ENCODE assay signal across 8 cellular contexts in genomic region chr7:2553831-2554581, GRCh38. TPM values are rescaled to one million over a fixed set of nuclear protein-coding genes. Genes with fewer than 3 reads are reported as not detected.
A peak's percentile ranks its signal among the peaks of the same experiment; 100 is the strongest.
DNase-seq lines count a peak whose midpoint lies in the region; ATAC-seq and TF ChIP-seq lines count a peak whose summit lies in the region.

No MANE protein-coding gene starts in this region.

- TF ChIP-seq CTCF in 22Rv1 (IDR thresholded peaks at IDR 0.05) (no peak), HFFc6 (IDR thresholded peaks at IDR 0.05) (no peak), astrocyte of the spinal cord (IDR thresholded peaks at IDR 0.05; ENCODE audit: low read depth, low read length) (no peak)

- H3K4me2 ChIP-seq in mesendoderm (ENCODE audit: low read length), result peak overlapping the region; percentile 97

- no peak overlapping the region for H2BK120ac ChIP-seq in mesendoderm (ENCODE audit: low read depth, low read length)

- no peak overlapping the region for H4K8ac ChIP-seq in mesendoderm (ENCODE audit: low read depth, low read length)

- peak overlapping the region; percentile 93 for H3K27ac ChIP-seq in 22Rv1
- no peak overlapping the region for H3K27ac ChIP-seq in mesendoderm (ENCODE audit: low read depth, low read length)

- peak overlapping the region; percentile 88 for H3K4me3 Mint-ChIP-seq in HFFc6

- peaks cover 10% of the 10 kb centered on the region for H3K79me1 ChIP-seq in mesendoderm (ENCODE audit: low read length)

- peak overlapping the region; percentile 93 for H3K56ac ChIP-seq in mesendoderm (ENCODE audit: low read length)

- no peaks in the 10 kb centered on the region for H3K36me3 ChIP-seq in mesendoderm (ENCODE audit: control insufficient read depth, insufficient read depth, low read length)

- H4K5ac ChIP-seq in mesendoderm (ENCODE audit: low read length), result no peak overlapping the region

- H3K9ac ChIP-seq in mesendoderm (ENCODE audit: low read length), result peak overlapping the region; percentile 71

- no CpG with 5 or more reads among the region's 16 CpGs for WGBS in mesendoderm (ENCODE audit: extremely low coverage, insufficient coverage, low lambda C conversion rate)

- H3K27me3 ChIP-seq in mesendoderm (ENCODE audit: insufficient read depth, low read length, poor library complexity), result no peaks in the 10 kb centered on the region

- peaks cover 12% of the 10 kb centered on the region; the same call in 1 of the 2 replicates for H3K36me3 Mint-ChIP-seq in HFFc6 (ENCODE audit: low read depth)

- H2BK5ac ChIP-seq in mesendoderm (ENCODE audit: low read length), result no peak overlapping the region

- no peaks in the 10 kb centered on the region for H3K27me3 Mint-ChIP-seq in HFFc6 (ENCODE audit: insufficient read depth)

- no peak overlapping the region for H3K4ac ChIP-seq in mesendoderm (ENCODE audit: low read depth, low read length)

- no peak for ATAC-seq in activated CD4-positive, CD25-positive, alpha-beta regulatory T cell treated with anti-CD3 and anti-CD28 coated beads, Interleukin-2, amount 50 U/mL, for 24 hours
- no peak for ATAC-seq in HG03045 (IDR thresholded peaks at IDR 0.05; ENCODE audit: unreplicated experiment)

- H2AK5ac ChIP-seq in mesendoderm (ENCODE audit: low read length), result no peak overlapping the region

- no peak for DNase-seq in HFFc6
- DNase-seq in astrocyte of the spinal cord (ENCODE audit: low read depth, low spot score), result no peak
- DNase-seq in mesendoderm, result no peak
- no peak for DNase-seq in DMS114 treated with DMSO at 0.1 percent for 48 hours (lab: John Stamatoyannopoulos, UW; ENCODE audit: unreplicated experiment)
- DNase-seq in midbrain (lab: John Stamatoyannopoulos, UW), result no peak

- no peaks in the 10 kb centered on the region for H3K9me3 Mint-ChIP-seq in HFFc6

- peak overlapping the region; percentile 40; the same call in 1 of the 2 replicates for H3K27ac Mint-ChIP-seq in HFFc6

- H3K18ac ChIP-seq in mesendoderm (ENCODE audit: low read length), result no peak overlapping the region

- H3K4me1 Mint-ChIP-seq in HFFc6 (ENCODE audit: low read depth), result peaks cover 22% of the 10 kb centered on the region

- no peak overlapping the region for H3K23ac ChIP-seq in mesendoderm (ENCODE audit: low read length)

- in situ Hi-C loops in astrocyte of the spinal cord (cut with HindIII; ENCODE audit: low sequenced_read_pairs), result no loop called here

- H3K4me3 ChIP-seq in astrocyte of the spinal cord (ENCODE audit: low read depth, low read length) (peak overlapping the region; percentile 69), mesendoderm (ENCODE audit: low read length) (no peak overlapping the region)

- H2BK15ac ChIP-seq in mesendoderm (replicated peaks; ENCODE audit: low read depth), result no peak overlapping the region

- no peaks in the 10 kb centered on the region for H3K4me1 ChIP-seq in mesendoderm (ENCODE audit: control insufficient read depth, low read depth, low read length)

- peaks cover 11% of the 10 kb centered on the region for H3K79me2 ChIP-seq in mesendoderm (ENCODE audit: control insufficient read depth, insufficient read depth, low read length)

RNA-seq across cellular contexts. Expression of gene BRAT1, which starts 1.3 kb away (rescaled TPM):
- 10 to 100 TPM; 21.3 to 26.0 (median 23.3) TPM for total RNA-seq in HFFc6 (2021; fragmentation: NEBNext Ultra II Directional; extraction: Animal tissue kit (Norgen Biotek cat#: 25700))
- polyA plus RNA-seq in mesendoderm (2013, experiment 1 of 2), result 18.2 TPM
- polyA plus RNA-seq in mesendoderm (2013, experiment 2 of 2), result 18.3 TPM

RNA-seq across cellular contexts. Expression of gene IQCE, which starts 4.8 kb away (rescaled TPM):
- 10 to 100 TPM; 14.9 to 18.1 (median 17.0) TPM for total RNA-seq in HFFc6 (2021; fragmentation: NEBNext Ultra II Directional; extraction: Animal tissue kit (Norgen Biotek cat#: 25700))
- 3.1 TPM for polyA plus RNA-seq in mesendoderm (2013, experiment 1 of 2)
- 2.8 TPM for polyA plus RNA-seq in mesendoderm (2013, experiment 2 of 2)

RNA-seq across cellular contexts. Expression of gene LFNG, which starts 34.4 kb away (rescaled TPM):
- 10 to 100 TPM in 2 of 6 experiments, 1 to 10 TPM in 4; 8.6 to 11.7 (median 9.6) TPM for total RNA-seq in HFFc6 (2021; fragmentation: NEBNext Ultra II Directional; extraction: Animal tissue kit (Norgen Biotek cat#: 25700))
- polyA plus RNA-seq in mesendoderm (2013, experiment 1 of 2), result 1.2 TPM
- 1.7 TPM for polyA plus RNA-seq in mesendoderm (2013, experiment 2 of 2)
